ENCODE assay signal across 6 cellular contexts in the genomic region with DNA sequence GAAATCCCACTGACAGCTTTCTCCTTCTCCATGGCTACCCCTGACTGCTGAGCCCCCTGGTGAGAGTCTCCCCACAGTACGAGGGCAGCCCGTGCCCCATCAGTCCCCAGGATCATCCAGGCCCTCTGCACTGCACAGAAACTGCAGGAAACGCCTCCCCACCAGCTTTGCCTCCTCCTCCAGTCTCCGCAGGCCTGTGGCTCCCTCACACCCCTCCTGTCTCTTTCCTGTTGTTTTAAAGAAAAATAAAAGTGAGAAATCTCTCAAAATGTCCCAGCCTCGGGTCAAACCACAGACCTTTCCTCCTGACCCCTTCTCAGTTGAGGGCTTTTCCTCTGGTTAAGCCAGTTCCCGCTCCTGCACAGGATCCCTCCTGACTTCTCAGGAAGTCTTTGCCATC. TPM values are rescaled to one million over a fixed set of nuclear protein-coding genes. Genes with fewer than 3 reads are reported as not detected.
"Had no signal": no experiment of that assay in that cellular context is flagged by ENCODE, and none has a peak within 500 bp of the region (broad histone marks: within the 10 kb centered on the region; RNA-seq: fewer than 3 reads in every experiment).

No MANE protein-coding gene starts in this region.

RNA-seq across cellular contexts. Expression of a gene that starts 29.4 kb away (rescaled TPM):
- total RNA-seq: activated CD4-positive, alpha-beta T cell treated with anti-CD3 and anti-CD28 coated beads, Interleukin-2, amount 10 ng/mL, durations not matched to agents 7 days and 5 days; activated naive CD4-positive, alpha-beta T cell treated with anti-CD3 and anti-CD28 coated beads for 36 hours; M059J; SK-MEL-5; T-helper 1 cell treated with Interleukin-12 subunit alpha and Interleukin-12 subunit beta and Interleukin-4 antibody, amounts not matched to agents 30 ng/mL and 1 ng/mL, for 36 hours had no signal
- polyA plus RNA-seq: cardiac muscle cell had no signal
